Comparison of ENCODE assay signal across 1 cellular context in genomic region chr15:90126457-90127435, GRCh38.
TF ChIP-seq lines count a peak whose summit lies in the region.

No MANE protein-coding gene starts in this region.

TF ChIP-seq in IMR-90, 13 proteins besides CTCF, POLR2A, EP300 and RAD21 (continued from another document):
- TF ChIP-seq ELK1 (IDR thresholded peaks at IDR 0.05; ENCODE audit: borderline replicate concordance, low read depth, low read length) = no peak
